Comparison of ENCODE assay signal across 1 cellular context in the genomic region with DNA sequence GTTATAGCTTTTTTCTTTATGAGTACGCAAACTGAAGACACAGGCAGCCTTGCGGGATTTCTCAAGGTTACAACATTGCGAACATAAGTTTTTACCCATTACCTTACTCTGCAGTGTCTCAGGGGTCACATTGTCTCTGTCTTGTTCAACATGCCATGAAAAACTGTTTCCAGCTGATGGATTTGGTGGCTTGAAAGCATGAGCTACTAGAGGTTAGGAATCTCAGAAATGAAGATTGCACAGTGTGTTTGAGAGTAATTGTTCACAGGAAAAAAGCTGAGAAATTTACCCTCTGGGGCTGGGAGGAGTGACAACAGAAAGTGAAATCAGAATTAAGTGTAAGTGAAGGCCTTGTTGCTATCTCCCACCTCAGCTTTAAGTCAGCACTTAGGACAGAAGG.
TF ChIP-seq lines count a peak whose summit lies in the region.

No MANE protein-coding gene starts in this region.

TF ChIP-seq in H1, 55 proteins besides CTCF, POLR2A, EP300 and RAD21:
- TF ChIP-seq CTBP2 (IDR thresholded peaks at IDR 0.05; ENCODE audit: borderline replicate concordance, insufficient read depth, insufficient read length, low read length) (no peak), RNF2 (IDR thresholded peaks at IDR 0.05; ENCODE audit: borderline replicate concordance, low read depth, low read length, missing control alignments, poor library complexity, severe bottlenecking) (no peak), JUND (IDR thresholded peaks at IDR 0.05; ENCODE audit: low read length) (no peak), SIRT6 (IDR thresholded peaks at IDR 0.05; ENCODE audit: low read length) (no peak), MAFK (IDR thresholded peaks at IDR 0.05; ENCODE audit: low read depth, low read length) (no peak), BCL11A (IDR thresholded peaks at IDR 0.05; ENCODE audit: low read depth in 2 of 2, low read length in 2 of 2) (no peak)
- TF ChIP-seq, protein P1, sequence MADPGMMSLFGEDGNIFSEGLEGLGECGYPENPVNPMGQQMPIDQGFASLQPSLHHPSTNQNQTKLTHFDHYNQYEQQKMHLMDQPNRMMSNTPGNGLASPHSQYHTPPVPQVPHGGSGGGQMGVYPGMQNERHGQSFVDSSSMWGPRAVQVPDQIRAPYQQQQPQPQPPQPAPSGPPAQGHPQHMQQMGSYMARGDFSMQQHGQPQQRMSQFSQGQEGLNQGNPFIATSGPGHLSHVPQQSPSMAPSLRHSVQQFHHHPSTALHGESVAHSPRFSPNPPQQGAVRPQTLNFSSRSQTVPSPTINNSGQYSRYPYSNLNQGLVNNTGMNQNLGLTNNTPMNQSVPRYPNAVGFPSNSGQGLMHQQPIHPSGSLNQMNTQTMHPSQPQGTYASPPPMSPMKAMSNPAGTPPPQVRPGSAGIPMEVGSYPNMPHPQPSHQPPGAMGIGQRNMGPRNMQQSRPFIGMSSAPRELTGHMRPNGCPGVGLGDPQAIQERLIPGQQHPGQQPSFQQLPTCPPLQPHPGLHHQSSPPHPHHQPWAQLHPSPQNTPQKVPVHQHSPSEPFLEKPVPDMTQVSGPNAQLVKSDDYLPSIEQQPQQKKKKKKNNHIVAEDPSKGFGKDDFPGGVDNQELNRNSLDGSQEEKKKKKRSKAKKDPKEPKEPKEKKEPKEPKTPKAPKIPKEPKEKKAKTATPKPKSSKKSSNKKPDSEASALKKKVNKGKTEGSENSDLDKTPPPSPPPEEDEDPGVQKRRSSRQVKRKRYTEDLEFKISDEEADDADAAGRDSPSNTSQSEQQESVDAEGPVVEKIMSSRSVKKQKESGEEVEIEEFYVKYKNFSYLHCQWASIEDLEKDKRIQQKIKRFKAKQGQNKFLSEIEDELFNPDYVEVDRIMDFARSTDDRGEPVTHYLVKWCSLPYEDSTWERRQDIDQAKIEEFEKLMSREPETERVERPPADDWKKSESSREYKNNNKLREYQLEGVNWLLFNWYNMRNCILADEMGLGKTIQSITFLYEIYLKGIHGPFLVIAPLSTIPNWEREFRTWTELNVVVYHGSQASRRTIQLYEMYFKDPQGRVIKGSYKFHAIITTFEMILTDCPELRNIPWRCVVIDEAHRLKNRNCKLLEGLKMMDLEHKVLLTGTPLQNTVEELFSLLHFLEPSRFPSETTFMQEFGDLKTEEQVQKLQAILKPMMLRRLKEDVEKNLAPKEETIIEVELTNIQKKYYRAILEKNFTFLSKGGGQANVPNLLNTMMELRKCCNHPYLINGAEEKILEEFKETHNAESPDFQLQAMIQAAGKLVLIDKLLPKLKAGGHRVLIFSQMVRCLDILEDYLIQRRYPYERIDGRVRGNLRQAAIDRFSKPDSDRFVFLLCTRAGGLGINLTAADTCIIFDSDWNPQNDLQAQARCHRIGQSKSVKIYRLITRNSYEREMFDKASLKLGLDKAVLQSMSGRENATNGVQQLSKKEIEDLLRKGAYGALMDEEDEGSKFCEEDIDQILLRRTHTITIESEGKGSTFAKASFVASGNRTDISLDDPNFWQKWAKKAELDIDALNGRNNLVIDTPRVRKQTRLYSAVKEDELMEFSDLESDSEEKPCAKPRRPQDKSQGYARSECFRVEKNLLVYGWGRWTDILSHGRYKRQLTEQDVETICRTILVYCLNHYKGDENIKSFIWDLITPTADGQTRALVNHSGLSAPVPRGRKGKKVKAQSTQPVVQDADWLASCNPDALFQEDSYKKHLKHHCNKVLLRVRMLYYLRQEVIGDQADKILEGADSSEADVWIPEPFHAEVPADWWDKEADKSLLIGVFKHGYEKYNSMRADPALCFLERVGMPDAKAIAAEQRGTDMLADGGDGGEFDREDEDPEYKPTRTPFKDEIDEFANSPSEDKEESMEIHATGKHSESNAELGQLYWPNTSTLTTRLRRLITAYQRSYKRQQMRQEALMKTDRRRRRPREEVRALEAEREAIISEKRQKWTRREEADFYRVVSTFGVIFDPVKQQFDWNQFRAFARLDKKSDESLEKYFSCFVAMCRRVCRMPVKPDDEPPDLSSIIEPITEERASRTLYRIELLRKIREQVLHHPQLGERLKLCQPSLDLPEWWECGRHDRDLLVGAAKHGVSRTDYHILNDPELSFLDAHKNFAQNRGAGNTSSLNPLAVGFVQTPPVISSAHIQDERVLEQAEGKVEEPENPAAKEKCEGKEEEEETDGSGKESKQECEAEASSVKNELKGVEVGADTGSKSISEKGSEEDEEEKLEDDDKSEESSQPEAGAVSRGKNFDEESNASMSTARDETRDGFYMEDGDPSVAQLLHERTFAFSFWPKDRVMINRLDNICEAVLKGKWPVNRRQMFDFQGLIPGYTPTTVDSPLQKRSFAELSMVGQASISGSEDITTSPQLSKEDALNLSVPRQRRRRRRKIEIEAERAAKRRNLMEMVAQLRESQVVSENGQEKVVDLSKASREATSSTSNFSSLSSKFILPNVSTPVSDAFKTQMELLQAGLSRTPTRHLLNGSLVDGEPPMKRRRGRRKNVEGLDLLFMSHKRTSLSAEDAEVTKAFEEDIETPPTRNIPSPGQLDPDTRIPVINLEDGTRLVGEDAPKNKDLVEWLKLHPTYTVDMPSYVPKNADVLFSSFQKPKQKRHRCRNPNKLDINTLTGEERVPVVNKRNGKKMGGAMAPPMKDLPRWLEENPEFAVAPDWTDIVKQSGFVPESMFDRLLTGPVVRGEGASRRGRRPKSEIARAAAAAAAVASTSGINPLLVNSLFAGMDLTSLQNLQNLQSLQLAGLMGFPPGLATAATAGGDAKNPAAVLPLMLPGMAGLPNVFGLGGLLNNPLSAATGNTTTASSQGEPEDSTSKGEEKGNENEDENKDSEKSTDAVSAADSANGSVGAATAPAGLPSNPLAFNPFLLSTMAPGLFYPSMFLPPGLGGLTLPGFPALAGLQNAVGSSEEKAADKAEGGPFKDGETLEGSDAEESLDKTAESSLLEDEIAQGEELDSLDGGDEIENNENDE (IDR thresholded peaks at IDR 0.05; ENCODE audit: insufficient replicate concordance, low read length) = no peak
- TF ChIP-seq, protein P2, sequence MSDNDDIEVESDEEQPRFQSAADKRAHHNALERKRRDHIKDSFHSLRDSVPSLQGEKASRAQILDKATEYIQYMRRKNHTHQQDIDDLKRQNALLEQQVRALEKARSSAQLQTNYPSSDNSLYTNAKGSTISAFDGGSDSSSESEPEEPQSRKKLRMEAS (IDR thresholded peaks at IDR 0.05) = no peak
